ENCODE assay signal across 8 cellular contexts in genomic region chr14:85532981-85533820, GRCh38. TPM values are rescaled to one million over a fixed set of nuclear protein-coding genes. Genes with fewer than 3 reads are reported as not detected.
A peak's percentile ranks its signal among the peaks of the same experiment; 100 is the strongest.
DNase-seq lines count a peak whose midpoint lies in the region; ATAC-seq and TF ChIP-seq lines count a peak whose summit lies in the region.

No MANE protein-coding gene starts in this region.

- H3K36me3 Mint-ChIP-seq in activated T-cell treated with anti-CD3 and anti-CD28 coated beads, Interleukin-2, amount 50 U/mL, for 4 hours (ENCODE audit: insufficient read depth): no peaks in the 10 kb centered on the region

- H3K27me3 ChIP-seq in MG63 (peaks cover 8% of the 10 kb centered on the region; the same call in 1 of the 2 replicates), iPS DF 6.9 (ENCODE audit: control insufficient read depth, insufficient read depth, low read length) (peaks cover 48% of the 10 kb centered on the region)

- H3K4me1 Mint-ChIP-seq in activated T-cell treated with anti-CD3 and anti-CD28 coated beads, Interleukin-2, amount 50 U/mL, for 4 hours (ENCODE audit: low read depth): peaks cover 4% of the 10 kb centered on the region

- TF ChIP-seq CTCF in astrocyte of the spinal cord (IDR thresholded peaks at IDR 0.05; ENCODE audit: low read depth, low read length): no peak

- H3K9me3 ChIP-seq in MG63 (no peaks in the 10 kb centered on the region), iPS DF 6.9 (ENCODE audit: control insufficient read depth, insufficient read depth, low read length) (no peaks in the 10 kb centered on the region)

- WGBS in iPS DF 6.9 (ENCODE audit: insufficient coverage, insufficient read length): no CpG with 5 or more reads among the region's 85 CpGs

- no peak overlapping the region for H3K27ac ChIP-seq in iPS DF 6.9 (ENCODE audit: low read length)

- no peak for ATAC-seq in activated T-cell treated with anti-CD3 and anti-CD28 coated beads, Interleukin-2, amount 50 U/mL, for 4 hours

- peaks cover 57% of the 10 kb centered on the region for H3K27me3 Mint-ChIP-seq in activated T-cell treated with anti-CD3 and anti-CD28 coated beads, Interleukin-2, amount 50 U/mL, for 4 hours (ENCODE audit: low read depth)

- no peak overlapping the region for H3K4me3 Mint-ChIP-seq in activated T-cell treated with anti-CD3 and anti-CD28 coated beads, Interleukin-2, amount 50 U/mL, for 4 hours

- in situ Hi-C loops in astrocyte of the spinal cord (cut with HindIII; ENCODE audit: low sequenced_read_pairs): no loop called here

- no peaks in the 10 kb centered on the region for H3K9me3 Mint-ChIP-seq in activated T-cell treated with anti-CD3 and anti-CD28 coated beads, Interleukin-2, amount 50 U/mL, for 4 hours

- H3K4me1 ChIP-seq in iPS DF 6.9 (ENCODE audit: control insufficient read depth, insufficient read depth, low read length): peaks cover 5% of the 10 kb centered on the region; the same call in 1 of the 2 replicates

- DNase-seq in AG08396 (ENCODE audit: low spot score) (peak; percentile 82), MG63 (peak; percentile 64), astrocyte of the spinal cord (ENCODE audit: low read depth, low spot score) (peak; percentile 81), iPS DF 6.9 (ENCODE audit: low read depth, low spot score) (no peak), putamen (ENCODE audit: low spot score) (peak; percentile 80), NCI-H2029 treated with DMSO at 0.1 percent for 48 hours (lab: John Stamatoyannopoulos, UW) (no peak), GM19240 (ENCODE audit: insufficient read length, low spot score) (no peak)
- no peak for DNase-seq in activated T-cell treated with anti-CD3 and anti-CD28 coated beads, Interleukin-2, amount 50 U/mL, for 4 hours

- H3K36me3 ChIP-seq in MG63 (no peaks in the 10 kb centered on the region), iPS DF 6.9 (ENCODE audit: control insufficient read depth, insufficient read depth, low read length) (no peaks in the 10 kb centered on the region)

- H3K4me3 ChIP-seq in MG63: peak overlapping the region; percentile 61
- peak overlapping the region; percentile 65 for H3K4me3 ChIP-seq in astrocyte of the spinal cord (ENCODE audit: low read depth, low read length)
- peak overlapping the region; percentile 62; the same call in 1 of the 2 replicates for H3K4me3 ChIP-seq in iPS DF 6.9 (ENCODE audit: low read length)

RNA-seq across cellular contexts. Expression of gene FLRT2, which starts 3.3 kb away (rescaled TPM):
- total RNA-seq in MG63 (2014; rRNA removed; shearing (Covaris generic); ENCODE audit: low replicate concordance): 0.22 and 2.5 TPM in 2 replicates
- under 1 TPM in 1 of 3 donors, not detected in 2; 0.18 TPM for total RNA-seq in activated T-cell treated with anti-CD3 and anti-CD28 coated beads, Interleukin-2, amount 50 U/mL, for 4 hours

Comparison
In these comparisons a context has a peak if more than half of its experiments do, and no peak if none do; other contexts are left out.
1. DNase-seq: peak in AG08396 (single experiment), MG63 (single experiment), astrocyte of the spinal cord (single experiment) and putamen (single experiment); none in iPS DF 6.9 (single experiment), NCI-H2029 treated with DMSO at 0.1 percent for 48 hours (single experiment), activated T-cell treated with anti-CD3 and anti-CD28 coated beads, Interleukin-2, amount 50 U/mL, for 4 hours (single experiment) and GM19240 (single experiment).
2. Peak in every context shown above with its lines, with median percentiles within 50 percentile points of each other: H3K4me3 ChIP-seq.